1 cellular context compared by ENCODE assay signal in genomic region chr19:11694533-11695439, GRCh38.
TF ChIP-seq lines count a peak whose summit lies in the region.

No MANE protein-coding gene starts in this region.

TF ChIP-seq in HepG2, 621 proteins besides CTCF, POLR2A, EP300 and RAD21 (continued from another document and continues in another):
- TF ChIP-seq ZNF333 (CRISPR knock-in tag; IDR thresholded peaks at IDR 0.05; ENCODE audit: borderline replicate concordance): 0 out of 2 replicates have a peak, but pooled peaks have one; percentile 49
- peak; percentile 26; the same call in 1 of the 2 replicates for TF ChIP-seq THRA (CRISPR knock-in tag; IDR thresholded peaks at IDR 0.05; ENCODE audit: borderline replicate concordance)
- TF ChIP-seq, protein P1, sequence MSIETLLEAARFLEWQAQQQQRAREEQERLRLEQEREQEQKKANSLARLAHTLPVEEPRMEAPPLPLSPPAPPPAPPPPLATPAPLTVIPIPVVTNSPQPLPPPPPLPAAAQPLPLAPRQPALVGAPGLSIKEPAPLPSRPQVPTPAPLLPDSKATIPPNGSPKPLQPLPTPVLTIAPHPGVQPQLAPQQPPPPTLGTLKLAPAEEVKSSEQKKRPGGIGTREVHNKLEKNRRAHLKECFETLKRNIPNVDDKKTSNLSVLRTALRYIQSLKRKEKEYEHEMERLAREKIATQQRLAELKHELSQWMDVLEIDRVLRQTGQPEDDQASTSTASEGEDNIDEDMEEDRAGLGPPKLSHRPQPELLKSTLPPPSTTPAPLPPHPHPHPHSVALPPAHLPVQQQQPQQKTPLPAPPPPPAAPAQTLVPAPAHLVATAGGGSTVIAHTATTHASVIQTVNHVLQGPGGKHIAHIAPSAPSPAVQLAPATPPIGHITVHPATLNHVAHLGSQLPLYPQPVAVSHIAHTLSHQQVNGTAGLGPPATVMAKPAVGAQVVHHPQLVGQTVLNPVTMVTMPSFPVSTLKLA (IDR thresholded peaks at IDR 0.05): no peak
- TF ChIP-seq RXRB (CRISPR knock-in tag; IDR thresholded peaks at IDR 0.05; ENCODE audit: borderline replicate concordance): peak; percentile 47; the same call in 1 of the 2 replicates
- TF ChIP-seq IRX3 (CRISPR knock-in tag; IDR thresholded peaks at IDR 0.05; ENCODE audit: borderline replicate concordance, low read depth): peak; percentile 70; the same call in 1 of the 2 replicates
- 0 out of 2 replicates have a peak, but pooled peaks have one; percentile 11 for TF ChIP-seq ONECUT2 (CRISPR knock-in tag; IDR thresholded peaks at IDR 0.05)
- peak; percentile 56; the same call in 1 of the 2 replicates for TF ChIP-seq ZNF337 (CRISPR knock-in tag; IDR thresholded peaks at IDR 0.05; ENCODE audit: borderline replicate concordance, low read depth)
- peak in 1 of 2 experiments; percentile 60; a peak in 1 of 4 replicates for TF ChIP-seq KLF16 (CRISPR knock-in tag; IDR thresholded peaks at IDR 0.05)
- TF ChIP-seq HNF1B (CRISPR knock-in tag; IDR thresholded peaks at IDR 0.05): peak; percentile 85
- TF ChIP-seq ZFP62 (CRISPR knock-in tag; IDR thresholded peaks at IDR 0.05): no peak
- 0 out of 2 replicates have a peak, but pooled peaks have one; percentile 14 for TF ChIP-seq ZNF607 (CRISPR knock-in tag; IDR thresholded peaks at IDR 0.05; ENCODE audit: borderline replicate concordance)
- TF ChIP-seq MEF2D (CRISPR knock-in tag; IDR thresholded peaks at IDR 0.05): peak; percentile 53; the same call in 1 of the 2 replicates
- peak; percentile 56; the same call in 1 of the 2 replicates for TF ChIP-seq TAF1 (CRISPR knock-in tag; IDR thresholded peaks at IDR 0.05)
- peak; percentile 13; the same call in 1 of the 2 replicates for TF ChIP-seq FOXP4 (CRISPR knock-in tag; IDR thresholded peaks at IDR 0.05)
- TF ChIP-seq, protein P2, sequence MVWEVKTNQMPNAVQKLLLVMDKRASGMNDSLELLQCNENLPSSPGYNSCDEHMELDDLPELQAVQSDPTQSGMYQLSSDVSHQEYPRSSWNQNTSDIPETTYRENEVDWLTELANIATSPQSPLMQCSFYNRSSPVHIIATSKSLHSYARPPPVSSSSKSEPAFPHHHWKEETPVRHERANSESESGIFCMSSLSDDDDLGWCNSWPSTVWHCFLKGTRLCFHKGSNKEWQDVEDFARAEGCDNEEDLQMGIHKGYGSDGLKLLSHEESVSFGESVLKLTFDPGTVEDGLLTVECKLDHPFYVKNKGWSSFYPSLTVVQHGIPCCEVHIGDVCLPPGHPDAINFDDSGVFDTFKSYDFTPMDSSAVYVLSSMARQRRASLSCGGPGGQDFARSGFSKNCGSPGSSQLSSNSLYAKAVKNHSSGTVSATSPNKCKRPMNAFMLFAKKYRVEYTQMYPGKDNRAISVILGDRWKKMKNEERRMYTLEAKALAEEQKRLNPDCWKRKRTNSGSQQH (CRISPR knock-in tag; IDR thresholded peaks at IDR 0.05; ENCODE audit: low read depth): peak; percentile 23; the same call in 1 of the 2 replicates
- TF ChIP-seq SAFB2 (CRISPR knock-in tag; IDR thresholded peaks at IDR 0.05; ENCODE audit: borderline replicate concordance, low read depth): no peak; the same call in 1 of the 2 replicates
- TF ChIP-seq FOXM1 (CRISPR knock-in tag; IDR thresholded peaks at IDR 0.05): no peak
- 0 out of 2 replicates have a peak, but pooled peaks have one; percentile 59 for TF ChIP-seq ZNF605 (CRISPR knock-in tag; IDR thresholded peaks at IDR 0.05)
- TF ChIP-seq JUN (CRISPR knock-in tag; IDR thresholded peaks at IDR 0.05): 0 out of 2 replicates have a peak, but pooled peaks have one; percentile 18
- peak; percentile 50 for TF ChIP-seq PHF5A (CRISPR knock-in tag; IDR thresholded peaks at IDR 0.05; ENCODE audit: low read depth, unreplicated experiment)
- TF ChIP-seq MXD1 (CRISPR knock-in tag; IDR thresholded peaks at IDR 0.05): 0 out of 2 replicates have a peak, but pooled peaks have one; percentile 49
- TF ChIP-seq ZNF205 (CRISPR knock-in tag; IDR thresholded peaks at IDR 0.05): 0 out of 2 replicates have a peak, but pooled peaks have one; percentile 74
- TF ChIP-seq, protein P3, sequence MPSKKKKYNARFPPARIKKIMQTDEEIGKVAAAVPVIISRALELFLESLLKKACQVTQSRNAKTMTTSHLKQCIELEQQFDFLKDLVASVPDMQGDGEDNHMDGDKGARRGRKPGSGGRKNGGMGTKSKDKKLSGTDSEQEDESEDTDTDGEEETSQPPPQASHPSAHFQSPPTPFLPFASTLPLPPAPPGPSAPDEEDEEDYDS (CRISPR knock-in tag; IDR thresholded peaks at IDR 0.05): peak; percentile 97
- TF ChIP-seq, protein P4, sequence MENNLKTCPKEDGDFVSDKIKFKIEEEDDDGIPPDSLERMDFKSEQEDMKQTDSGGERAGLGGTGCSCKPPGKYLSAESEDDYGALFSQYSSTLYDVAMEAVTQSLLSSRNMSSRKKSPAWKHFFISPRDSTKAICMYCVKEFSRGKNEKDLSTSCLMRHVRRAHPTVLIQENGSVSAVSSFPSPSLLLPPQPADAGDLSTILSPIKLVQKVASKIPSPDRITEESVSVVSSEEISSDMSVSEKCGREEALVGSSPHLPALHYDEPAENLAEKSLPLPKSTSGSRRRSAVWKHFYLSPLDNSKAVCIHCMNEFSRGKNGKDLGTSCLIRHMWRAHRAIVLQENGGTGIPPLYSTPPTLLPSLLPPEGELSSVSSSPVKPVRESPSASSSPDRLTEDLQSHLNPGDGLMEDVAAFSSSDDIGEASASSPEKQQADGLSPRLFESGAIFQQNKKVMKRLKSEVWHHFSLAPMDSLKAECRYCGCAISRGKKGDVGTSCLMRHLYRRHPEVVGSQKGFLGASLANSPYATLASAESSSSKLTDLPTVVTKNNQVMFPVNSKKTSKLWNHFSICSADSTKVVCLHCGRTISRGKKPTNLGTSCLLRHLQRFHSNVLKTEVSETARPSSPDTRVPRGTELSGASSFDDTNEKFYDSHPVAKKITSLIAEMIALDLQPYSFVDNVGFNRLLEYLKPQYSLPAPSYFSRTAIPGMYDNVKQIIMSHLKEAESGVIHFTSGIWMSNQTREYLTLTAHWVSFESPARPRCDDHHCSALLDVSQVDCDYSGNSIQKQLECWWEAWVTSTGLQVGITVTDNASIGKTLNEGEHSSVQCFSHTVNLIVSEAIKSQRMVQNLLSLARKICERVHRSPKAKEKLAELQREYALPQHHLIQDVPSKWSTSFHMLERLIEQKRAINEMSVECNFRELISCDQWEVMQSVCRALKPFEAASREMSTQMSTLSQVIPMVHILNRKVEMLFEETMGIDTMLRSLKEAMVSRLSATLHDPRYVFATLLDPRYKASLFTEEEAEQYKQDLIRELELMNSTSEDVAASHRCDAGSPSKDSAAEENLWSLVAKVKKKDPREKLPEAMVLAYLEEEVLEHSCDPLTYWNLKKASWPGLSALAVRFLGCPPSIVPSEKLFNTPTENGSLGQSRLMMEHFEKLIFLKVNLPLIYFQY (CRISPR knock-in tag; IDR thresholded peaks at IDR 0.05; ENCODE audit: borderline replicate concordance): peak; percentile 43; the same call in 1 of the 2 replicates
- TF ChIP-seq SIX1 (CRISPR knock-in tag; IDR thresholded peaks at IDR 0.05; ENCODE audit: borderline replicate concordance): no peak
- TF ChIP-seq SALL1 (CRISPR knock-in tag; IDR thresholded peaks at IDR 0.05): peak; percentile 58; the same call in 1 of the 2 replicates
- peak; percentile 29; the same call in 1 of the 2 replicates for TF ChIP-seq HDAC2 (CRISPR knock-in tag; IDR thresholded peaks at IDR 0.05)
- TF ChIP-seq RORA (CRISPR knock-in tag; IDR thresholded peaks at IDR 0.05): no peak
- TF ChIP-seq NFYC (CRISPR knock-in tag; IDR thresholded peaks at IDR 0.05): peak; percentile 89
- TF ChIP-seq HNF1A (IDR thresholded peaks at IDR 0.05; ENCODE audit: low read depth): no peak
- TF ChIP-seq HNF1A (CRISPR knock-in tag; IDR thresholded peaks at IDR 0.05; ENCODE audit: borderline replicate concordance): peak; percentile 46; the same call in 1 of the 2 replicates
- TF ChIP-seq LCORL (IDR thresholded peaks at IDR 0.05): no peak
- peak; percentile 66; the same call in 1 of the 2 replicates for TF ChIP-seq LCORL (CRISPR knock-in tag; IDR thresholded peaks at IDR 0.05)
- TF ChIP-seq SPEN (CRISPR knock-in tag; IDR thresholded peaks at IDR 0.05; ENCODE audit: low read depth): peak; percentile 73; the same call in 1 of the 2 replicates
- no peak for TF ChIP-seq TEF (CRISPR knock-in tag; IDR thresholded peaks at IDR 0.05)
- peak; percentile 73; the same call in 1 of the 2 replicates for TF ChIP-seq YEATS4 (CRISPR knock-in tag; IDR thresholded peaks at IDR 0.05; ENCODE audit: borderline replicate concordance)
- no peak for TF ChIP-seq NR2F6 (IDR thresholded peaks at IDR 0.05)
- TF ChIP-seq NR2F6 (CRISPR knock-in tag; IDR thresholded peaks at IDR 0.05): 0 out of 2 replicates have a peak, but pooled peaks have one; percentile 12
